8 cellular contexts compared by ENCODE assay signal in the genomic region with DNA sequence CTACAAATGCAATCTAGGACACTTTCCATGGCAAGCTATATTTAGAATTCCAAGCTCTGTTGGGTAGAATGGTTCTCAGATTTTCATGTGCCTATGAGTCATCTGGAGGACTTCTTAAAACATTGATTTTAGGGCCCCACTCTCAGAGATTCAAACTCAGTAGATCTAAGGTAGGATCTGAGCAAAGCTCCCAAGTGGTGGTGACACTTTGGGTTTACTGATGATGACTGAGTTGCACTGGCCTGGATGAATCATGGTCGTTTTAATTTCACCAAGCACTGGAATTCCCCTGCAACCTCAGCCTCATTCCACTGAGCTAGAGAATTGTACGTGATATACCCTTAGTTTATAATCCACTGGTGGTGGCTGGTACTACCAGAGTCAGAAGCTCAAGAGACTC.
DNase-seq lines count a peak whose midpoint lies in the region; ATAC-seq and TF ChIP-seq lines count a peak whose summit lies in the region.

No MANE protein-coding gene starts in this region.

- H3K4me1 Mint-ChIP-seq in activated naive CD4-positive, alpha-beta T cell treated with anti-CD3 and anti-CD28 coated beads, Interleukin-2, amount 10 ng/mL, durations not matched to agents 7 days and 5 days = no peaks in the 10 kb centered on the region
- peaks cover 12% of the 10 kb centered on the region for H3K4me1 Mint-ChIP-seq in progenitor cell of endocrine pancreas (ENCODE audit: low read depth)

- ATAC-seq in activated naive CD4-positive, alpha-beta T cell treated with anti-CD3 and anti-CD28 coated beads, Interleukin-2, amount 50 U/mL, for 72 hours = peak; percentile 73 to 99
- ATAC-seq in HG03342 (IDR thresholded peaks at IDR 0.05; ENCODE audit: unreplicated experiment) (peak; percentile 42), HG03457 (IDR thresholded peaks at IDR 0.05; ENCODE audit: unreplicated experiment) (no peak), HG03108 (IDR thresholded peaks at IDR 0.05; ENCODE audit: unreplicated experiment) (no peak)

- CTCF ChIA-PET in activated naive CD4-positive, alpha-beta T cell treated with anti-CD3 and anti-CD28 coated beads, Interleukin-2, amount 10 ng/mL, durations not matched to agents 7 days and 5 days (lab: Charles Lee) = no interaction called here

- no peak for TF ChIP-seq CTCF in progenitor cell of endocrine pancreas (IDR thresholded peaks at IDR 0.05; ENCODE audit: unreplicated experiment)

- H3K27ac Mint-ChIP-seq in activated naive CD4-positive, alpha-beta T cell treated with anti-CD3 and anti-CD28 coated beads, Interleukin-2, amount 50 U/mL, for 72 hours = no peak overlapping the region
- no peak overlapping the region for H3K27ac Mint-ChIP-seq in activated naive CD4-positive, alpha-beta T cell treated with anti-CD3 and anti-CD28 coated beads, Interleukin-2, amount 10 ng/mL, durations not matched to agents 7 days and 5 days
- H3K27ac Mint-ChIP-seq in progenitor cell of endocrine pancreas = no peak overlapping the region

- DNase-seq in activated naive CD4-positive, alpha-beta T cell treated with anti-CD3 and anti-CD28 coated beads, Interleukin-2, amount 50 U/mL, for 72 hours (ENCODE audit: low spot score in 2 of 2) = no peak
- no peak for DNase-seq in activated naive CD4-positive, alpha-beta T cell treated with anti-CD3 and anti-CD28 coated beads, Interleukin-2, amount 10 ng/mL, durations not matched to agents 7 days and 5 days
- peak; percentile 62 for DNase-seq in dedifferentiated amniotic fluid mesenchymal stem cell (ENCODE audit: extremely low spot score)
- peak; percentile 2 for DNase-seq in stimulated activated CD8-positive, alpha-beta memory T cell treated with anti-CD3 and anti-CD28 coated beads, Interleukin-15, amount 100 ng/mL, for 48 hours (ENCODE audit: low read depth in 2 of 2)
- DNase-seq in progenitor cell of endocrine pancreas (ENCODE audit: low spot score, unreplicated experiment) = no peak

- no peak overlapping the region for H3K4me3 Mint-ChIP-seq in activated naive CD4-positive, alpha-beta T cell treated with anti-CD3 and anti-CD28 coated beads, Interleukin-2, amount 10 ng/mL, durations not matched to agents 7 days and 5 days
- no peak overlapping the region for H3K4me3 Mint-ChIP-seq in progenitor cell of endocrine pancreas (ENCODE audit: low read depth)

- H3K36me3 Mint-ChIP-seq in activated naive CD4-positive, alpha-beta T cell treated with anti-CD3 and anti-CD28 coated beads, Interleukin-2, amount 50 U/mL, for 72 hours = no peaks in the 10 kb centered on the region
- H3K36me3 Mint-ChIP-seq in activated naive CD4-positive, alpha-beta T cell treated with anti-CD3 and anti-CD28 coated beads, Interleukin-2, amount 10 ng/mL, durations not matched to agents 7 days and 5 days = no peaks in the 10 kb centered on the region
- H3K36me3 Mint-ChIP-seq in progenitor cell of endocrine pancreas (ENCODE audit: insufficient read depth) = no peaks in the 10 kb centered on the region

- no peaks in the 10 kb centered on the region for H3K27me3 Mint-ChIP-seq in activated naive CD4-positive, alpha-beta T cell treated with anti-CD3 and anti-CD28 coated beads, Interleukin-2, amount 10 ng/mL, durations not matched to agents 7 days and 5 days
- H3K27me3 Mint-ChIP-seq in progenitor cell of endocrine pancreas = no peaks in the 10 kb centered on the region

- H3K9me3 Mint-ChIP-seq in activated naive CD4-positive, alpha-beta T cell treated with anti-CD3 and anti-CD28 coated beads, Interleukin-2, amount 50 U/mL, for 72 hours = no peaks in the 10 kb centered on the region
- no peaks in the 10 kb centered on the region for H3K9me3 Mint-ChIP-seq in activated naive CD4-positive, alpha-beta T cell treated with anti-CD3 and anti-CD28 coated beads, Interleukin-2, amount 10 ng/mL, durations not matched to agents 7 days and 5 days
- no peaks in the 10 kb centered on the region for H3K9me3 Mint-ChIP-seq in progenitor cell of endocrine pancreas (ENCODE audit: low read depth)

Comparison
In these comparisons a context has a peak if more than half of its experiments do, and no peak if none do; other contexts are left out.
1. ATAC-seq: peak in activated naive CD4-positive, alpha-beta T cell treated with anti-CD3 and anti-CD28 coated beads, Interleukin-2, amount 50 U/mL, for 72 hours (2 of 2) and HG03342 (single experiment); none in HG03457 (single experiment) and HG03108 (single experiment).
2. DNase-seq: peak in dedifferentiated amniotic fluid mesenchymal stem cell (single experiment) and stimulated activated CD8-positive, alpha-beta memory T cell treated with anti-CD3 and anti-CD28 coated beads, Interleukin-15, amount 100 ng/mL, for 48 hours (2 of 2); none in activated naive CD4-positive, alpha-beta T cell treated with anti-CD3 and anti-CD28 coated beads, Interleukin-2, amount 50 U/mL, for 72 hours (0 of 2), activated naive CD4-positive, alpha-beta T cell treated with anti-CD3 and anti-CD28 coated beads, Interleukin-2, amount 10 ng/mL, durations not matched to agents 7 days and 5 days (single experiment) and progenitor cell of endocrine pancreas (single experiment).